In the genomic region with DNA sequence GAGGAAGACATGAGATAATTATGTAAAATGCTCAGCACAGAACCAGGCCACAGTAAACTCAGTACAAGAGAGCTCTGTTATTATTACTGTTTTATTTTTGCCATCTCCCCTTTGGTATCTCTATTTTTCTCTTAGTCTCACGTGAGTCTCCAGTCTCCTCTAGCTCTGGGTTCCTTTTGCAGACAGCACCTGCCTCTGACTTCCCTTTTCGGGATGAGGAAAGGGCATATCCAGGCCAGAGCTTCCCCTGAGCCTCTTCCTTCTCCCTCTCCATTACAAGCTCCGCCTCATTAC, we compare ENCODE assay signal across 9 cellular contexts. TPM values are rescaled to one million over a fixed set of nuclear protein-coding genes. Genes with fewer than 3 reads are reported as not detected.
DNase-seq lines count a peak whose midpoint lies in the region; ATAC-seq and TF ChIP-seq lines count a peak whose summit lies in the region.
"Had no signal": no experiment of that assay in that cellular context is flagged by ENCODE, and none has a peak within 500 bp of the region (broad histone marks: within the 10 kb centered on the region; RNA-seq: fewer than 3 reads in every experiment).

No MANE protein-coding gene starts in this region.

- intact Hi-C loops in Calu3 (cut with micrococcal nuclease; ENCODE audit: unreplicated experiment), result no loop called here
- intact Hi-C loops in activated T-helper 1 cell treated with anti-CD3 and anti-CD28 coated beads, Interleukin-12 subunit alpha, Interleukin-12 subunit beta, Interleukin-2, Interleukin-4 antibody, amounts not matched to agents 30 ng/mL and 10 ng/mL and 1 ng/mL, durations not matched to agents 14 hours and 24 hours and 36 hours (cut with micrococcal nuclease), result loop anchor here (1.0 to 2.0 kb wide), 3 partner anchors 9 to 287 kb away; no protein-coding TSS in a partner anchor

- H3K36me3 ChIP-seq in MM.1S (replicated peaks; ENCODE audit: insufficient read depth, low read length), result no peaks in the 10 kb centered on the region
- H3K36me3 ChIP-seq in hepatocyte (replicated peaks; ENCODE audit: insufficient read depth, low read depth), result no peaks in the 10 kb centered on the region

- H3F3A ChIP-seq in MM.1S (ENCODE audit: insufficient read depth, low read length), result no peaks in the 10 kb centered on the region

- peaks cover 29% of the 10 kb centered on the region for H3K4me1 Mint-ChIP-seq in Calu3 (ENCODE audit: low read depth, unreplicated experiment)
- H3K4me1 Mint-ChIP-seq in activated T-helper 1 cell treated with anti-CD3 and anti-CD28 coated beads, Interleukin-12 subunit alpha, Interleukin-12 subunit beta, Interleukin-2, Interleukin-4 antibody, amounts not matched to agents 30 ng/mL and 10 ng/mL and 1 ng/mL, durations not matched to agents 14 hours and 24 hours and 36 hours (ENCODE audit: low read depth), result peaks cover 33% of the 10 kb centered on the region
- peaks cover 49% of the 10 kb centered on the region for H3K4me1 Mint-ChIP-seq in stimulated activated naive CD8-positive, alpha-beta T cell treated with anti-CD3 and anti-CD28 coated beads, Interleukin-15, amount 100 ng/mL, for 72 hours

- no peak for DNase-seq in Calu3
- no peak for DNase-seq in MM.1S
- no peak for DNase-seq in activated T-helper 1 cell treated with anti-CD3 and anti-CD28 coated beads, Interleukin-12 subunit alpha, Interleukin-12 subunit beta, Interleukin-2, Interleukin-4 antibody, amounts not matched to agents 30 ng/mL and 10 ng/mL and 1 ng/mL, durations not matched to agents 14 hours and 24 hours and 36 hours (ENCODE audit: low spot score)
- no peak for DNase-seq in hepatocyte (ENCODE audit: low spot score)
- DNase-seq in stimulated activated naive CD8-positive, alpha-beta T cell treated with anti-CD3 and anti-CD28 coated beads, Interleukin-15, amount 100 ng/mL, for 72 hours, result no peak
- no peak for DNase-seq in GM19240 (ENCODE audit: insufficient read length, low spot score)

- peak overlapping the region; percentile 90 for H3K27ac Mint-ChIP-seq in Calu3 (ENCODE audit: unreplicated experiment)
- H3K27ac Mint-ChIP-seq in activated T-helper 1 cell treated with anti-CD3 and anti-CD28 coated beads, Interleukin-12 subunit alpha, Interleukin-12 subunit beta, Interleukin-2, Interleukin-4 antibody, amounts not matched to agents 30 ng/mL and 10 ng/mL and 1 ng/mL, durations not matched to agents 14 hours and 24 hours and 36 hours, result peak overlapping the region; percentile 93
- peak overlapping the region; percentile 97 to 98 for H3K27ac Mint-ChIP-seq in stimulated activated naive CD8-positive, alpha-beta T cell treated with anti-CD3 and anti-CD28 coated beads, Interleukin-15, amount 100 ng/mL, for 72 hours

- H4K20me1 ChIP-seq in MM.1S (ENCODE audit: insufficient read depth, low read length), result no peaks in the 10 kb centered on the region
- no peaks in the 10 kb centered on the region for H4K20me1 ChIP-seq in hepatocyte (ENCODE audit: insufficient read depth, poor library complexity, severe bottlenecking)

- H3K9me3 ChIP-seq in MM.1S (replicated peaks; ENCODE audit: insufficient read depth, low read length) (no peaks in the 10 kb centered on the region), hepatocyte (ENCODE audit: low read depth) (no peaks in the 10 kb centered on the region)

- peaks cover 22% of the 10 kb centered on the region for H3K36me3 Mint-ChIP-seq in Calu3 (ENCODE audit: insufficient read depth, unreplicated experiment)
- peaks cover 8% of the 10 kb centered on the region for H3K36me3 Mint-ChIP-seq in activated T-helper 1 cell treated with anti-CD3 and anti-CD28 coated beads, Interleukin-12 subunit alpha, Interleukin-12 subunit beta, Interleukin-2, Interleukin-4 antibody, amounts not matched to agents 30 ng/mL and 10 ng/mL and 1 ng/mL, durations not matched to agents 14 hours and 24 hours and 36 hours (ENCODE audit: low read depth)

- H3K79me2 ChIP-seq in MM.1S (ENCODE audit: low read length), result peaks cover 8% of the 10 kb centered on the region
- peaks cover 7% of the 10 kb centered on the region for H3K79me2 ChIP-seq in hepatocyte

- TF ChIP-seq CTCF in Calu3 (IDR thresholded peaks at IDR 0.05; ENCODE audit: unreplicated experiment), result no peak
- no peak for TF ChIP-seq CTCF in MM.1S (IDR thresholded peaks at IDR 0.05; ENCODE audit: low read length)
- TF ChIP-seq CTCF in hepatocyte (IDR thresholded peaks at IDR 0.05; ENCODE audit: poor library complexity), result no peak

- H3K4me2 ChIP-seq in MM.1S (ENCODE audit: low read depth, low read length), result peak overlapping the region; percentile 97
- peak overlapping the region; percentile 83 for H3K4me2 ChIP-seq in hepatocyte

- H3K4me1 ChIP-seq in MM.1S (ENCODE audit: low read length) (peaks cover 12% of the 10 kb centered on the region; the same call in 1 of the 2 replicates), hepatocyte (ENCODE audit: insufficient read depth) (peaks cover 12% of the 10 kb centered on the region)

- no peak overlapping the region for H3K27ac ChIP-seq in MM.1S (ENCODE audit: low read length)
- peak overlapping the region; percentile 80 for H3K27ac ChIP-seq in hepatocyte

- TSS peak; percentile 92 for BruUV-seq in Calu3 (replicated peaks; lab: Mats Ljungman, UMichigan)

- peak overlapping the region; percentile 86 for H3K4me3 Mint-ChIP-seq in Calu3 (ENCODE audit: low read depth, unreplicated experiment)
- peak overlapping the region; percentile 89 for H3K4me3 Mint-ChIP-seq in activated T-helper 1 cell treated with anti-CD3 and anti-CD28 coated beads, Interleukin-12 subunit alpha, Interleukin-12 subunit beta, Interleukin-2, Interleukin-4 antibody, amounts not matched to agents 30 ng/mL and 10 ng/mL and 1 ng/mL, durations not matched to agents 14 hours and 24 hours and 36 hours
- H3K4me3 Mint-ChIP-seq in stimulated activated naive CD8-positive, alpha-beta T cell treated with anti-CD3 and anti-CD28 coated beads, Interleukin-15, amount 100 ng/mL, for 72 hours, result peak overlapping the region; percentile 86 to 90

- 40% methylated on average over 3 of the region's 3 CpGs for WGBS in hepatocyte (ENCODE audit: low lambda C conversion rate, missing lambda C conversion rate)

- peak overlapping the region; percentile 67 for H2AFZ ChIP-seq in MM.1S (ENCODE audit: low read length)
- peak overlapping the region; percentile 33 for H2AFZ ChIP-seq in hepatocyte

- H3K27me3 Mint-ChIP-seq in Calu3 (ENCODE audit: unreplicated experiment), result peaks cover 25% of the 10 kb centered on the region
- peaks cover 5% of the 10 kb centered on the region for H3K27me3 Mint-ChIP-seq in activated T-helper 1 cell treated with anti-CD3 and anti-CD28 coated beads, Interleukin-12 subunit alpha, Interleukin-12 subunit beta, Interleukin-2, Interleukin-4 antibody, amounts not matched to agents 30 ng/mL and 10 ng/mL and 1 ng/mL, durations not matched to agents 14 hours and 24 hours and 36 hours (ENCODE audit: insufficient read depth)
- H3K27me3 Mint-ChIP-seq in stimulated activated naive CD8-positive, alpha-beta T cell treated with anti-CD3 and anti-CD28 coated beads, Interleukin-15, amount 100 ng/mL, for 72 hours, result peaks cover 10% of the 10 kb centered on the region

- H3K9me2 ChIP-seq in MM.1S (replicated peaks; ENCODE audit: insufficient read depth, low read length) (no peaks in the 10 kb centered on the region), hepatocyte (replicated peaks; ENCODE audit: insufficient read depth) (no peaks in the 10 kb centered on the region)

- H3K9ac ChIP-seq in MM.1S (ENCODE audit: low read length), result peak overlapping the region; percentile 57; the same call in 1 of the 2 replicates

- no peaks in the 10 kb centered on the region for H3K9me3 Mint-ChIP-seq in Calu3 (ENCODE audit: low read depth, unreplicated experiment)
- no peaks in the 10 kb centered on the region for H3K9me3 Mint-ChIP-seq in activated T-helper 1 cell treated with anti-CD3 and anti-CD28 coated beads, Interleukin-12 subunit alpha, Interleukin-12 subunit beta, Interleukin-2, Interleukin-4 antibody, amounts not matched to agents 30 ng/mL and 10 ng/mL and 1 ng/mL, durations not matched to agents 14 hours and 24 hours and 36 hours
- H3K9me3 Mint-ChIP-seq in stimulated activated naive CD8-positive, alpha-beta T cell treated with anti-CD3 and anti-CD28 coated beads, Interleukin-15, amount 100 ng/mL, for 72 hours, result no peaks in the 10 kb centered on the region

- H3K4me3 ChIP-seq in MM.1S (ENCODE audit: low read length), result peak overlapping the region; percentile 95
- H3K4me3 ChIP-seq in hepatocyte, result no peak overlapping the region

- no peak for ATAC-seq in stimulated activated naive CD8-positive, alpha-beta T cell treated with anti-CD3 and anti-CD28 coated beads, Interleukin-15, amount 100 ng/mL, for 72 hours
- ATAC-seq in HG03457 (IDR thresholded peaks at IDR 0.05; ENCODE audit: unreplicated experiment), result no peak
- no peak for ATAC-seq in HG03520 (IDR thresholded peaks at IDR 0.05; ENCODE audit: unreplicated experiment)

- CTCF ChIA-PET in Calu3 (lab: Charles Lee), result interaction anchor here (0.6 to 2.5 kb wide), 7 partner anchors 13 to 282 kb away, joined by 3 to 13 read pairs (median 3); no protein-coding TSS in a partner anchor

- H3K27me3 ChIP-seq in MM.1S (replicated peaks; ENCODE audit: insufficient read depth, low read length) (peaks cover 19% of the 10 kb centered on the region), hepatocyte (peaks cover 8% of the 10 kb centered on the region)

RNA-seq across cellular contexts. Expression of gene CNFN, which starts 6.1 kb away (rescaled TPM):
- 1.6 TPM in 2 replicates for total RNA-seq in Calu3 (2022)
- total RNA-seq in activated T-helper 1 cell treated with anti-CD3 and anti-CD28 coated beads, Interleukin-12 subunit alpha, Interleukin-12 subunit beta, Interleukin-2, Interleukin-4 antibody, amounts not matched to agents 30 ng/mL and 10 ng/mL and 1 ng/mL, durations not matched to agents 14 hours and 24 hours and 36 hours, result not detected in 2 replicates
- total RNA-seq in hepatocyte, result 0.93 TPM in 1 of 2 replicates, not detected in the other
- polyA plus RNA-seq in hepatocyte, result 8.3 and 8.8 TPM in 2 replicates

RNA-seq across cellular contexts. Expression of gene LIPE, which starts 31.0 kb away (rescaled TPM):
- total RNA-seq in Calu3 (2022) (17.1 and 22.0 TPM in 2 replicates), hepatocyte (6.4 and 11.2 TPM in 2 replicates)
- 32.8 and 38.5 TPM in 2 replicates for total RNA-seq in activated T-helper 1 cell treated with anti-CD3 and anti-CD28 coated beads, Interleukin-12 subunit alpha, Interleukin-12 subunit beta, Interleukin-2, Interleukin-4 antibody, amounts not matched to agents 30 ng/mL and 10 ng/mL and 1 ng/mL, durations not matched to agents 14 hours and 24 hours and 36 hours
- 5.4 and 7.1 TPM in 2 replicates for polyA plus RNA-seq in hepatocyte

RNA-seq across cellular contexts. Expression of gene CXCL17, which starts 46.6 kb away (rescaled TPM):
- total RNA-seq in Calu3 (2022), result 3.8 and 4.0 TPM in 2 replicates
- not detected in 2 replicates for total RNA-seq in activated T-helper 1 cell treated with anti-CD3 and anti-CD28 coated beads, Interleukin-12 subunit alpha, Interleukin-12 subunit beta, Interleukin-2, Interleukin-4 antibody, amounts not matched to agents 30 ng/mL and 10 ng/mL and 1 ng/mL, durations not matched to agents 14 hours and 24 hours and 36 hours
- 4.4 and 6.7 TPM in 2 replicates for total RNA-seq in hepatocyte
- 15.3 and 16.7 TPM in 2 replicates for polyA plus RNA-seq in hepatocyte
- total RNA-seq: M059J had no signal
